In the genomic region with DNA sequence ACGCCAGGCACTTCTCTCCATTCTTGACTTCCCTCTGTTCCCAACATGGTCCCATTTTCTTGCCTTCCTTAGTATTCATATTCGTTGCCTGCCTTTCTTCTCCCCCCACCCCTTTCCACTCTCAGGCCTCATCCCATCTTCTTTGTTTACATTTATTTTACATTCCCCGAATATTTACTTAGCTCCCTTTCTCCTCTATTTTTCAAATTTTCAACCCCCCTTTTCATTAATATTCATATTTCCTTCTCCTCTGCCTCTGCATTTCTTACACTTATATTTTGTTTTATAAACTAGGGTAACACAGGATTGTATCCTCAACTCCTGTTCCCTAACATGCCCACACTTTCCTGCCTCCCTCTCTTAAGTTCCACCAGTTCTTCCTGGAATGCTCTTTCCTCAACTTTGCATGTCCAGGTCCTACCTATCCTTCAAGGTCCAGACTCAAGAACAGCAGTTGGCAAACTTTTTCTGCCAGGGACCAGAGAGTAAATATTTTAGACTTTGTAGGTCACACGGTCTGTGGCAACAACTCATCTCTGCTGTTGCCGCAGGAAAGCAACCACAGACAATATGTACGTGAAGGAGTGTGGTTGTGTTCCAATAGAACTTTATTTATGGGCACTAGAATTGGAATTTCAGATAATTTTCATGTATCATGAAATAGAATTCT, we compare ENCODE assay signal across 9 cellular contexts. TPM values are rescaled to one million over a fixed set of nuclear protein-coding genes. Genes with fewer than 3 reads are reported as not detected.
DNase-seq lines count a peak whose midpoint lies in the region; ATAC-seq and TF ChIP-seq lines count a peak whose summit lies in the region.
"Had no signal": no experiment of that assay in that cellular context is flagged by ENCODE, and none has a peak within 500 bp of the region (broad histone marks: within the 10 kb centered on the region; RNA-seq: fewer than 3 reads in every experiment).

No MANE protein-coding gene starts in this region.

- WGBS in hepatocyte (ENCODE audit: low lambda C conversion rate, missing lambda C conversion rate), result 40% methylated on average over 6 of the region's 6 CpGs

- H3K27ac ChIP-seq in hepatocyte, result peak overlapping the region; percentile 96
- no peak overlapping the region for H3K27ac ChIP-seq in foreskin keratinocyte

- TF ChIP-seq CTCF in WTC11 (IDR thresholded peaks at IDR 0.05) (no peak), hepatocyte (IDR thresholded peaks at IDR 0.05; ENCODE audit: poor library complexity) (no peak), foreskin keratinocyte (conservative IDR thresholded peaks at IDR 0.05) (no peak)

- peaks cover 26% of the 10 kb centered on the region for H4K20me1 ChIP-seq in hepatocyte (ENCODE audit: insufficient read depth, poor library complexity, severe bottlenecking)

- ATAC-seq in WTC11, result no peak
- no peak for ATAC-seq in stimulated activated memory B cell treated with anti-CD40 and anti-IgM and Interleukin-4, amounts not matched to agents 10 μg/mL and 1 μg/mL and 100 μg/mL, for 72 hours
- ATAC-seq in foreskin keratinocyte, result no peak

- H3K4me3 ChIP-seq in hepatocyte, result peak overlapping the region; percentile 80

- H3K4me3 Mint-ChIP-seq in WTC11, result peak overlapping the region; percentile 77
- peak overlapping the region; percentile 92 for H3K4me3 Mint-ChIP-seq in stimulated activated memory B cell treated with anti-CD40 and anti-IgM and Interleukin-4, amounts not matched to agents 10 μg/mL and 1 μg/mL and 100 μg/mL, for 72 hours

- H3K4me1 Mint-ChIP-seq in WTC11, result peaks cover 30% of the 10 kb centered on the region
- H3K4me1 Mint-ChIP-seq in stimulated activated memory B cell treated with anti-CD40 and anti-IgM and Interleukin-4, amounts not matched to agents 10 μg/mL and 1 μg/mL and 100 μg/mL, for 72 hours, result peaks cover 41% of the 10 kb centered on the region

- H3K27ac Mint-ChIP-seq in WTC11, result no peak overlapping the region
- H3K27ac Mint-ChIP-seq in stimulated activated memory B cell treated with anti-CD40 and anti-IgM and Interleukin-4, amounts not matched to agents 10 μg/mL and 1 μg/mL and 100 μg/mL, for 72 hours, result peak overlapping the region; percentile 89

- H3K4me2 ChIP-seq in hepatocyte, result peak overlapping the region; percentile 97

- H3K36me3 ChIP-seq in hepatocyte (replicated peaks; ENCODE audit: insufficient read depth, low read depth), result no peaks in the 10 kb centered on the region

- peaks cover 93% of the 10 kb centered on the region for H3K27me3 Mint-ChIP-seq in WTC11 (ENCODE audit: low read depth)
- H3K27me3 Mint-ChIP-seq in stimulated activated memory B cell treated with anti-CD40 and anti-IgM and Interleukin-4, amounts not matched to agents 10 μg/mL and 1 μg/mL and 100 μg/mL, for 72 hours, result no peaks in the 10 kb centered on the region

- no peaks in the 10 kb centered on the region for H3K9me3 Mint-ChIP-seq in WTC11
- no peaks in the 10 kb centered on the region for H3K9me3 Mint-ChIP-seq in stimulated activated memory B cell treated with anti-CD40 and anti-IgM and Interleukin-4, amounts not matched to agents 10 μg/mL and 1 μg/mL and 100 μg/mL, for 72 hours

- DNase-seq in NCI-H2107 treated with DMSO at 0.1 percent for 48 hours (lab: John Stamatoyannopoulos, UW; ENCODE audit: unreplicated experiment) (peak; percentile 62), NCI-H2107 (lab: John Stamatoyannopoulos, UW) (no peak), WTC11 (ENCODE audit: low spot score) (no peak), hepatocyte (ENCODE audit: low spot score) (no peak), ureter (ENCODE audit: low spot score) (no peak), CD1c-positive myeloid dendritic cell (ENCODE audit: extremely low spot score) (no peak), foreskin keratinocyte (no peak)
- DNase-seq: NCI-H187 treated with DMSO at 0.1 percent for 48 hours had no signal

- H3K27me3 ChIP-seq in hepatocyte (no peaks in the 10 kb centered on the region), foreskin keratinocyte (no peaks in the 10 kb centered on the region)

- H3K9me2 ChIP-seq in hepatocyte (replicated peaks; ENCODE audit: insufficient read depth), result no peaks in the 10 kb centered on the region

- POLR2A ChIA-PET in WTC11 (lab: Charles Lee), result no interaction called here

- CTCF ChIA-PET in WTC11 (lab: Charles Lee), result interaction anchor here (0.6 to 3.2 kb wide), 2 partner anchors 55 to 105 kb away, joined by 3 to 13 read pairs; no protein-coding TSS in a partner anchor

- H3K79me2 ChIP-seq in hepatocyte, result peaks cover 39% of the 10 kb centered on the region

- H2AFZ ChIP-seq in hepatocyte, result peak overlapping the region; percentile 95

- no peaks in the 10 kb centered on the region for H3K36me3 Mint-ChIP-seq in WTC11
- H3K36me3 Mint-ChIP-seq in stimulated activated memory B cell treated with anti-CD40 and anti-IgM and Interleukin-4, amounts not matched to agents 10 μg/mL and 1 μg/mL and 100 μg/mL, for 72 hours, result peaks cover 11% of the 10 kb centered on the region

- H3K9me3 ChIP-seq in hepatocyte (ENCODE audit: low read depth), result no peaks in the 10 kb centered on the region

- H3K4me1 ChIP-seq in hepatocyte (ENCODE audit: insufficient read depth), result peaks cover 31% of the 10 kb centered on the region
- H3K4me1 ChIP-seq in foreskin keratinocyte, result peaks cover 15% of the 10 kb centered on the region

TF ChIP-seq in WTC11, 78 proteins besides CTCF, POLR2A, EP300 and RAD21 (continues in another document):
- TF ChIP-seq TCF7 (CRISPR knock-in tag; IDR thresholded peaks at IDR 0.05; ENCODE audit: low read depth), result no peak
- no peak for TF ChIP-seq IRF1 (CRISPR knock-in tag; IDR thresholded peaks at IDR 0.05)
- no peak for TF ChIP-seq HMGXB4 (CRISPR knock-in tag; IDR thresholded peaks at IDR 0.05)
- no peak for TF ChIP-seq ARID4B (CRISPR knock-in tag; IDR thresholded peaks at IDR 0.05; ENCODE audit: borderline replicate concordance)
- TF ChIP-seq, protein P1, sequence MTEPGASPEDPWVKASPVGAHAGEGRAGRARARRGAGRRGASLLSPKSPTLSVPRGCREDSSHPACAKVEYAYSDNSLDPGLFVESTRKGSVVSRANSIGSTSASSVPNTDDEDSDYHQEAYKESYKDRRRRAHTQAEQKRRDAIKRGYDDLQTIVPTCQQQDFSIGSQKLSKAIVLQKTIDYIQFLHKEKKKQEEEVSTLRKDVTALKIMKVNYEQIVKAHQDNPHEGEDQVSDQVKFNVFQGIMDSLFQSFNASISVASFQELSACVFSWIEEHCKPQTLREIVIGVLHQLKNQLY (CRISPR knock-in tag; IDR thresholded peaks at IDR 0.05), result no peak
- TF ChIP-seq SMAD3 (CRISPR knock-in tag; IDR thresholded peaks at IDR 0.05; ENCODE audit: borderline replicate concordance), result no peak
- no peak for TF ChIP-seq ZBTB21 (CRISPR knock-in tag; IDR thresholded peaks at IDR 0.05; ENCODE audit: borderline replicate concordance)
- no peak for TF ChIP-seq SOX15 (CRISPR knock-in tag; IDR thresholded peaks at IDR 0.05)
- no peak for TF ChIP-seq HMGA2 (CRISPR knock-in tag; IDR thresholded peaks at IDR 0.05)

RNA-seq across cellular contexts. Expression of gene A3GALT2, which starts 29.8 kb away (rescaled TPM):
- not detected in 3 replicates for total RNA-seq in WTC11 (2021)
- not detected in 2 replicates for total RNA-seq in hepatocyte
- not detected in 2 replicates for polyA plus RNA-seq in hepatocyte
- not detected for total RNA-seq in ureter
- total RNA-seq in foreskin keratinocyte, result not detected in 2 replicates
- not detected in 2 replicates for polyA plus RNA-seq in foreskin keratinocyte
